ENCODE assay signal across 16 cellular contexts in the genomic region with DNA sequence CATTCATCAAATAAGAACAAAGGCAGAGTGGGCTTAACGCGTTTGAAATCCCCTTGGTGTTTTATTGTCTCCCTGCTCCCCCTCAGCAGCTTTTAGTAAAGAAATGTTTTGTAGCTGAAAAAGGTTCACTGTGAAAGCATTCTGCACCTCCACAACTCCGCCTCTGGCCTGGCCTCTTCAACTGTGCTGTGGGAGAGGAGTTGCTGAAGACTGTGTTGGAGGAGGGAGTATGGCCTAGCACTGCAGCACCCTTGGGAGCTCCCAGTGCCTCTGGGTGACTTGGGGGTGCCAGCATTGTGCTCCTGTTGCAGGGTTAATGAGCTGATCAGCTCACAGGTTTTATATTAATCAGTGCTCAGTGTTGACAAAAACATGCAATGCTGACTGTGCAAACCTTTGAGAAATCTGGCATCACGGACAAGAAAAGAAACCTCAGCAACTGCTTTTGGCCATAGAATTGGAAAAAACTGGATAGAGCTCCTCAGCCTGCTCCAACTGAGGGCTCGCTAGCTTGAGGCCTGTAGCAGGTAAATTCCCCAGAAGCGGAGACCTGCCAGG. TPM values are rescaled to one million over a fixed set of nuclear protein-coding genes. Genes with fewer than 3 reads are reported as not detected.
DNase-seq lines count a peak whose midpoint lies in the region; ATAC-seq and TF ChIP-seq lines count a peak whose summit lies in the region.
"Had no signal": no experiment of that assay in that cellular context is flagged by ENCODE, and none has a peak within 500 bp of the region (broad histone marks: within the 10 kb centered on the region; RNA-seq: fewer than 3 reads in every experiment).

No MANE protein-coding gene starts in this region.

- DNase-seq in left ventricle myocardium superior: no peak
- no peak for DNase-seq in cardiac septum (ENCODE audit: low spot score)
- peak; percentile 58 for DNase-seq in left lobe of liver (ENCODE audit: low spot score)
- no peak for DNase-seq in omental fat pad (ENCODE audit: low spot score)
- no peak for DNase-seq in uterus
- DNase-seq in HUDEP-2 (lab: John Stamatoyannopoulos, UW; ENCODE audit: unreplicated experiment in 76 of 76): no peak
- no peak for DNase-seq in NCI-H82 treated with DMSO at 0.1 percent for 48 hours (lab: John Stamatoyannopoulos, UW; ENCODE audit: unreplicated experiment)
- DNase-seq in NCI-H526 treated with DMSO at 0.1 percent for 48 hours (lab: John Stamatoyannopoulos, UW): no peak
- DNase-seq: COR-L47, DMS153, H7, NCI-H1930, NCI-H2171 treated with DMSO at 0.1 percent for 48 hours, NCI-H82, SHP77 treated with DMSO at 0.1 percent for 48 hours had no signal

- TF ChIP-seq POLR2A in uterus (IDR thresholded peaks at IDR 0.05): no peak

- H3K27me3 ChIP-seq in uterus: no peaks in the 10 kb centered on the region

- H3K36me3 ChIP-seq in uterus: no peaks in the 10 kb centered on the region

- TF ChIP-seq CTCF in omental fat pad (IDR thresholded peaks at IDR 0.05) (no peak), uterus (IDR thresholded peaks at IDR 0.05) (no peak)

- ATAC-seq in left ventricle myocardium superior (peak; percentile 17), left lobe of liver (peak; percentile 64), omental fat pad (ENCODE audit: low FRiP score) (peak; percentile 38)
- ATAC-seq: SK-N-SH treated with all-trans-retinoic acid at 6 μM for 48 hours had no signal

- H3K27ac ChIP-seq in uterus: peak overlapping the region; percentile 66 to 68

- intact Hi-C loops in left ventricle myocardium superior (cut with micrococcal nuclease) (no loop called here), cardiac septum (cut with DNase I) (no loop called here), uterus (cut with DNase I; ENCODE audit: low total_unique reads) (no loop called here)

- H3K4me1 ChIP-seq in uterus: peaks cover 0 to 11% of the 10 kb centered on the region in 2 donors

- no peaks in the 10 kb centered on the region for H3K9me3 ChIP-seq in uterus

- H3K4me3 ChIP-seq in uterus: no peak overlapping the region

RNA-seq across cellular contexts. Expression of gene TSPAN9, which starts 14.6 kb away (rescaled TPM):
- total RNA-seq in left ventricle myocardium superior (159 TPM), cardiac septum (299 TPM), left lobe of liver (43.7 TPM), omental fat pad (10 to 100 TPM; 23.4 to 43.3 (median 29.4) TPM), uterus (100 to 1,000 TPM in 1 of 4 donors, 10 to 100 TPM in 3; 47.9 to 106 (median 65.1) TPM)
